ENCODE assay signal across 9 cellular contexts in the genomic region with DNA sequence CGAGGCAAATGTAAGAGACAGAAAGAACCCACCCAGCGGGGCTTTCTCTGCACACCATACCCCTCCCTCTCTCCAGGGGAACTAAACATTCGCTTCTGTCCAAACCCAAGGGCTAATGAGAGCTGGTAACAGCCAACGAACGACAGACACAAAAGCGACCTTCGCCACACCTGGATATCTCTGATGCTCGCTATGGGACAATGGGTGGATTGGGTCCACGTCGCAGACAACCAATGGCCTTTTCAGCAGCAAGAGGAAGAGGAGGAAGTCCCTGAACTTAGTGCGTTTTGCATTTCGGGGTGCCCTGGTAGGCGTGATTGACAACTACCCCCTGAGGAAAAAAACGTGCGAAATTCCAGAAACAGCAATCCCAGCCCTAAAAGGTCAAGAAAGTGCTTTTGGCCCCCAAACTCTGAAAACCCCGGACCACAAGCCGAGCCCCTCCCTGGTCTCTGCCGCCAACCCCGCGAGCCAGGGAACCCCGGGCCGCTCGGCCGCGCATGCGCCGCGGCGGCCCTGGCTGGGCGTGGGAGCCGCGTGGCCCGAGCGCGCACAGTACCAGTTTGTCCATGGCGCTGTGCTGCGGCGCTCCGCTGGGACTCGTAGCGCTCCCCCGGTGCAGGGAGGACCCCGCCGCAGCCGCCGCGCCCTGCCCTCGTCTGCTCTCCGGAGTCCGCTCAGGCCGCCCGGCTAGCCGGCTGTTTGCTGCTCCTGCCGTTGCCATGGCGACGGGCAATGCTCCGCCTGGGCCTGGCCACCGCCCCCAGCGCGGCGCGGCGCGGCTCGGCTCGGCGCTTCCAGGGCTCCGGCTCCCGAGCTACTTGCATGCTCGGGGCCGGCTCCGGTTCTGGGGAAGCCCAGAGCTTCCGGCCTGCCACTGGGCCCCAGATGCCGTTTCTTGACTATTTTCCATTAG.
A peak's percentile ranks its signal among the peaks of the same experiment; 100 is the strongest.
DNase-seq lines count a peak whose midpoint lies in the region; ATAC-seq, FAIRE-seq and TF ChIP-seq lines count a peak whose summit lies in the region.
"Had no signal": no experiment of that assay in that cellular context is flagged by ENCODE, and none has a peak within 500 bp of the region (broad histone marks: within the 10 kb centered on the region; RNA-seq: fewer than 3 reads in every experiment).

No MANE protein-coding gene starts in this region.

- ATAC-seq in HG02588 (IDR thresholded peaks at IDR 0.05; ENCODE audit: unreplicated experiment), result peak; percentile 93
- peak; percentile 74 to 79 for ATAC-seq in gastrocnemius medialis

- no peak for FAIRE-seq in bronchial epithelial cell (lab: Jason Lieb, UNC)
- FAIRE-seq: G401.6 had no signal

- H3K9me3 ChIP-seq in SK-N-MC (ENCODE audit: low read depth, low read length), result no peaks in the 10 kb centered on the region
- no peaks in the 10 kb centered on the region for H3K9me3 ChIP-seq in gastrocnemius medialis

- peak overlapping the region; percentile 54 for H3K4me3 ChIP-seq in NB4 (ENCODE audit: low read depth, low read length)
- peak overlapping the region; percentile 79 for H3K4me3 ChIP-seq in SK-N-MC
- peak overlapping the region; percentile 43 for H3K4me3 ChIP-seq in bronchial epithelial cell (ENCODE audit: low read depth, low read length)
- H3K4me3 ChIP-seq in gastrocnemius medialis, result peak overlapping the region; percentile 43 to 73 (median 56)

- H3K9ac ChIP-seq in SK-N-MC (ENCODE audit: insufficient read length), result peak overlapping the region; percentile 34

- H3K27ac ChIP-seq in SK-N-MC (no peak overlapping the region), gastrocnemius medialis (peak overlapping the region in 2 of 4 donors; percentile 11 to 28)

- H3K27me3 ChIP-seq in bronchial epithelial cell (ENCODE audit: control insufficient read depth, insufficient read depth, low read length) (no peaks in the 10 kb centered on the region), gastrocnemius medialis (no peaks in the 10 kb centered on the region)

- intact Hi-C loops in gastrocnemius medialis (cut with DNase I; ENCODE audit: low total_unique reads), result no loop called here

- peak; percentile 65 for DNase-seq in activated CD4-positive, alpha-beta T cell treated with anti-CD3 and anti-CD28 coated beads for 48 hours
- no peak for DNase-seq in activated CD4-positive, alpha-beta T cell treated with anti-CD3 and anti-CD28 coated beads for 4 hours
- DNase-seq in NB4 (ENCODE audit: low read depth), result peak; percentile 86
- DNase-seq in SK-N-MC (ENCODE audit: low read depth, low spot score), result no peak
- peak; percentile 61 for DNase-seq in bronchial epithelial cell (ENCODE audit: low read depth)
- DNase-seq in iPS-NIHi11 (ENCODE audit: low spot score), result peak; percentile 94
- DNase-seq in gastrocnemius medialis, result peak; percentile 39 to 65

- TF ChIP-seq POLR2A in NB4 (IDR thresholded peaks at IDR 0.05; ENCODE audit: extremely low read depth, insufficient read length), result no peak
- no peak for TF ChIP-seq POLR2A in gastrocnemius medialis (IDR thresholded peaks at IDR 0.05)

- H3K4me1 ChIP-seq in gastrocnemius medialis, result peaks cover 3 to 8% of the 10 kb centered on the region in 2 donors

- in situ Hi-C loops in gastrocnemius medialis (cut with MboI; ENCODE audit: low sequenced_read_pairs in 4 of 4), result no loop called here

- no peaks in the 10 kb centered on the region for H3K36me3 ChIP-seq in SK-N-MC (ENCODE audit: insufficient read depth, low read length)
- H3K36me3 ChIP-seq in bronchial epithelial cell (ENCODE audit: control insufficient read depth, insufficient read depth, low read length), result no peaks in the 10 kb centered on the region
- no peaks in the 10 kb centered on the region for H3K36me3 ChIP-seq in gastrocnemius medialis

- no peak for TF ChIP-seq CTCF in NB4 (IDR thresholded peaks at IDR 0.05; ENCODE audit: low read depth, low read length)
- TF ChIP-seq CTCF in bronchial epithelial cell (IDR thresholded peaks at IDR 0.05; ENCODE audit: insufficient read depth, low read length, severe bottlenecking), result no peak
- no peak for TF ChIP-seq CTCF in gastrocnemius medialis (IDR thresholded peaks at IDR 0.05 in 4 of 5, conservative IDR thresholded peaks at IDR 0.05 in 1 of 5)

Comparison
In these comparisons a context has a peak if more than half of its experiments do, and no peak if none do; other contexts are left out.
1. DNase-seq: peak in activated CD4-positive, alpha-beta T cell treated with anti-CD3 and anti-CD28 coated beads for 48 hours (single experiment), NB4 (single experiment), bronchial epithelial cell (single experiment), iPS-NIHi11 (single experiment) and gastrocnemius medialis (2 of 2); none in activated CD4-positive, alpha-beta T cell treated with anti-CD3 and anti-CD28 coated beads for 4 hours (0 of 2) and SK-N-MC (single experiment).
2. Peak in every context shown above with its lines, with median percentiles within 50 percentile points of each other: H3K4me3 ChIP-seq.